In the genomic region with DNA sequence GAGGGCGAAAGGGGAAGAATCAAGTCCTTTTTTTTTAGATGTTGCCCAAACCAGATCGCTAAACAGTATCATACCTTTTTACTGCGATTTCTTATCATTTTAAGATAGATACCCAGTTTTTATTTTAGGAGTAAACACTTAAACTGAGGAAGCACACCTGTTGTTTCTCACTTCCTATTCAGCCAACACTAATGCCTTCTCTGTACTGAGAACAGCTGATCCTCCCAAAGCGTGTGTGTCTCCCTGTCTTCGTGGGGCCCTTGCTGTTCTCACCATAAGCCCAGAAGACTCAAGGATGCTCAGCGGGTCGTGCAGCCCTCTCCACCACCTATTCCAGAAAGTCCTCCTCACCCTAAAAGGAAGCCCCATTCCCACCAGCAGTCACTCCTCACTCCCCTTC, we compare ENCODE assay signal across 15 cellular contexts. TPM values are rescaled to one million over a fixed set of nuclear protein-coding genes. Genes with fewer than 3 reads are reported as not detected.
DNase-seq lines count a peak whose midpoint lies in the region; ATAC-seq and TF ChIP-seq lines count a peak whose summit lies in the region.
"Had no signal": no experiment of that assay in that cellular context is flagged by ENCODE, and none has a peak within 500 bp of the region (broad histone marks: within the 10 kb centered on the region; RNA-seq: fewer than 3 reads in every experiment).

No MANE protein-coding gene starts in this region.

- intact Hi-C loops in prostate gland (cut with DNase I), result no loop called here

- TF ChIP-seq POLR2A in prostate gland (IDR thresholded peaks at IDR 0.05) (no peak), suprapubic skin (IDR thresholded peaks at IDR 0.05) (no peak)

- TF ChIP-seq CTCF in prostate gland (IDR thresholded peaks at IDR 0.05) (no peak), suprapubic skin (IDR thresholded peaks at IDR 0.05) (no peak)

- H3K27ac Mint-ChIP-seq in CD4-positive, CD25-positive, alpha-beta regulatory T cell, result peak overlapping the region in 2 of 3 donors; percentile 52 to 86

- peaks cover 17% of the 10 kb centered on the region for H3K27me3 Mint-ChIP-seq in CD4-positive, CD25-positive, alpha-beta regulatory T cell

- no peaks in the 10 kb centered on the region for H3K36me3 ChIP-seq in CD4-positive, CD25-positive, alpha-beta regulatory T cell (ENCODE audit: control insufficient read depth, insufficient read depth, low read length)
- H3K36me3 ChIP-seq in prostate gland (no peaks in the 10 kb centered on the region), suprapubic skin (no peaks in the 10 kb centered on the region)

- H3K4me1 Mint-ChIP-seq in CD4-positive, CD25-positive, alpha-beta regulatory T cell, result peaks cover 6 to 62% (median 23%) of the 10 kb centered on the region in 4 donors

- no peak overlapping the region for H3K27ac ChIP-seq in CD4-positive, CD25-positive, alpha-beta regulatory T cell (ENCODE audit: insufficient read depth, low read length, poor library complexity, severe bottlenecking)
- no peak overlapping the region for H3K27ac ChIP-seq in prostate gland
- no peak overlapping the region for H3K27ac ChIP-seq in suprapubic skin
- H3K27ac ChIP-seq: coronary artery had no signal

- H3K4me1 ChIP-seq in CD4-positive, CD25-positive, alpha-beta regulatory T cell (ENCODE audit: control insufficient read depth, insufficient read depth, low read length, poor library complexity, severe bottlenecking), result peaks cover 7% of the 10 kb centered on the region
- H3K4me1 ChIP-seq in prostate gland (replicated peaks) (no peaks in the 10 kb centered on the region), suprapubic skin (peaks cover 14% of the 10 kb centered on the region)

- no peak for ATAC-seq in CD4-positive, CD25-positive, alpha-beta regulatory T cell (ENCODE audit: low read depth in 2 of 2)
- ATAC-seq in GM19351 (IDR thresholded peaks at IDR 0.05; ENCODE audit: unreplicated experiment), result peak; percentile 67
- ATAC-seq in HG03460 (IDR thresholded peaks at IDR 0.05; ENCODE audit: unreplicated experiment), result peak; percentile 47
- ATAC-seq in HG03097 (IDR thresholded peaks at IDR 0.05; ENCODE audit: low FRiP score, unreplicated experiment), result no peak

- no peak for TF ChIP-seq EP300 in suprapubic skin (IDR thresholded peaks at IDR 0.05)

- H3K4me3 Mint-ChIP-seq in CD4-positive, CD25-positive, alpha-beta regulatory T cell, result peak overlapping the region in 1 of 4 donors; percentile 9

- H3K9me3 ChIP-seq in CD4-positive, CD25-positive, alpha-beta regulatory T cell (ENCODE audit: control insufficient read depth in 2 of 2, low read length in 2 of 2), result no peaks in the 10 kb centered on the region
- no peaks in the 10 kb centered on the region for H3K9me3 ChIP-seq in prostate gland
- H3K9me3 ChIP-seq in suprapubic skin, result no peaks in the 10 kb centered on the region

- H3K27me3 ChIP-seq in CD4-positive, CD25-positive, alpha-beta regulatory T cell (ENCODE audit: control insufficient read depth, insufficient read depth, low read length), result no peaks in the 10 kb centered on the region
- no peaks in the 10 kb centered on the region for H3K27me3 ChIP-seq in prostate gland (replicated peaks; ENCODE audit: insufficient read depth)
- no peaks in the 10 kb centered on the region for H3K27me3 ChIP-seq in suprapubic skin

- H3K9me3 Mint-ChIP-seq in CD4-positive, CD25-positive, alpha-beta regulatory T cell, result peaks cover 0 to 3% (median 0%) of the 10 kb centered on the region in 7 donors

- DNase-seq in CD4-positive, CD25-positive, alpha-beta regulatory T cell, result no peak
- peak; percentile 32 for DNase-seq in germinal center (ENCODE audit: low spot score)
- no peak for DNase-seq in prostate gland (ENCODE audit: low spot score)
- DNase-seq in NK-92 treated with Interleukin-12 subunit alpha and Interleukin-12 subunit beta, amount 100 ng/mL, for 24 hours (lab: John Stamatoyannopoulos, UW), result no peak
- DNase-seq in suprapubic skin (ENCODE audit: low spot score in 2 of 2), result no peak
- DNase-seq: ACHN; activated CD4-positive, CD25-positive, alpha-beta regulatory T cell; NCI-H1048; NCI-H774; stimulated activated CD4-positive, alpha-beta T cell treated with anti-CD3 and anti-CD28 coated beads, Interleukin-4, amount 100 ng/mL, for 4 hours; trophoblast cell had no signal

- H3K4me3 ChIP-seq in CD4-positive, CD25-positive, alpha-beta regulatory T cell (ENCODE audit: low read depth, low read length), result no peak overlapping the region
- H3K4me3 ChIP-seq in prostate gland (no peak overlapping the region), suprapubic skin (no peak overlapping the region)
- H3K4me3 ChIP-seq: coronary artery had no signal

- H3K36me3 Mint-ChIP-seq in CD4-positive, CD25-positive, alpha-beta regulatory T cell, result peaks cover 17% of the 10 kb centered on the region

- whole genome bisulfite sequencing in prostate gland, result 81% methylated on average over 7 of the region's 7 CpGs
- WGBS in suprapubic skin, result 87% methylated on average over 7 of the region's 7 CpGs

RNA-seq across cellular contexts. Expression of a gene that starts 14.8 kb away (rescaled TPM):
- 650 TPM for total RNA-seq in CD4-positive, CD25-positive, alpha-beta regulatory T cell
- polyA plus RNA-seq in CD4-positive, CD25-positive, alpha-beta regulatory T cell, result 100 to 1,000 TPM; 244 to 294 (median 270) TPM
- total RNA-seq in prostate gland (10 to 100 TPM; 67.8 to 96.2 TPM), suprapubic skin (100 to 1,000 TPM; 104 to 149 (median 119) TPM)

Comparison
In these comparisons a context has a peak if more than half of its experiments do, and no peak if none do; other contexts are left out.
1. ATAC-seq: peak in GM19351 (single experiment) and HG03460 (single experiment); none in CD4-positive, CD25-positive, alpha-beta regulatory T cell (0 of 2) and HG03097 (single experiment).